In the genomic region with DNA sequence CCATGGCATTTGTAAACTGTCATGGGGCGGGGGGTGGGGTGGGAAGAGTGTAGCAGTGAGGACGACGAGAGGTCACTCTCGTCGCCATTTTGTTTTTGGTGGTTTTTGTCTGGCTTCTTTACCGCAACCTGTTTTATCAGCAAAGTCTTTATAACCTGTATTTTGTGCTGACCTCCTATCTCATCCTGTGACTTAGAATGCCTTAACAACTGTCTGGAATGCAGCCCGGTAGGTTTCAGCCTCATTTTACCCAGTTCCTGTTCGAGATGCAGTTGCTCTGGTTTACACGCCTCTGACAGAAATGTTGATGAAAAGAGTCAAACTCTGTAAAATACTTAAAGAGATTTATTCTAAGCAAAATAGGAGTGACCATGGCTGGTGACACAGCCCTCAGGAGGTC, we compare ENCODE assay signal across 22 cellular contexts.
A peak's percentile ranks its signal among the peaks of the same experiment; 100 is the strongest.
DNase-seq lines count a peak whose midpoint lies in the region; FAIRE-seq and TF ChIP-seq lines count a peak whose summit lies in the region.
"Had no signal": no experiment of that assay in that cellular context is flagged by ENCODE, and none has a peak within 500 bp of the region (broad histone marks: within the 10 kb centered on the region; RNA-seq: fewer than 3 reads in every experiment).

No MANE protein-coding gene starts in this region.

- H3K9me3 Mint-ChIP-seq in nephron progenitor cell (no peaks in the 10 kb centered on the region), type B pancreatic cell (no peaks in the 10 kb centered on the region)
- H3K9me3 Mint-ChIP-seq in activated CD4-positive, alpha-beta T cell treated with anti-CD3 and anti-CD28 coated beads, Interleukin-2, amount 10 ng/mL, durations not matched to agents 24 days and 14 days, result no peaks in the 10 kb centered on the region

- H3K36me3 ChIP-seq in Karpas-422 (ENCODE audit: insufficient read depth, low read length) (no peaks in the 10 kb centered on the region), H1 (ENCODE audit: control insufficient read depth in 2 of 4, insufficient read depth in 4 of 4, low read length in 3 of 4) (no peaks in the 10 kb centered on the region)
- H3K36me3 ChIP-seq: SJSA1 had no signal

- H3K27me3 ChIP-seq in Karpas-422 (ENCODE audit: low read length) (no peaks in the 10 kb centered on the region), H1 (replicated peaks in 1 of 4; ENCODE audit: control insufficient read depth in 3 of 4, extremely low read depth in 1 of 4, insufficient read depth in 3 of 4, low read length in 3 of 4) (no peaks in the 10 kb centered on the region)
- H3K27me3 ChIP-seq: SJSA1 had no signal

- H3K4me1 ChIP-seq in Karpas-422 (ENCODE audit: low read length), result no peaks in the 10 kb centered on the region
- H3K4me1 ChIP-seq in H1 (replicated peaks in 1 of 4; ENCODE audit: control insufficient read depth in 3 of 4, insufficient read depth in 4 of 4, low read length in 3 of 4), result no peaks in the 10 kb centered on the region
- H3K4me1 ChIP-seq: SJSA1 had no signal

- H3K4me2 ChIP-seq in Karpas-422 (ENCODE audit: low read depth, low read length, poor library complexity, severe bottlenecking) (no peak overlapping the region), H1 (ENCODE audit: insufficient read depth in 1 of 2, low read depth in 2 of 2, low read length in 2 of 2) (no peak overlapping the region)
- H3K4me2 ChIP-seq: PC-9 had no signal

- H3K79me2 ChIP-seq in Karpas-422 (ENCODE audit: low read length) (no peaks in the 10 kb centered on the region), H1 (ENCODE audit: control insufficient read depth in 1 of 2, insufficient read depth in 2 of 2, low read length in 2 of 2) (no peaks in the 10 kb centered on the region)

- H3K9me3 ChIP-seq in Karpas-422 (ENCODE audit: low read length) (no peaks in the 10 kb centered on the region), H1 (ENCODE audit: insufficient read depth in 2 of 2, low read depth in 1 of 2, low read length in 1 of 2) (no peaks in the 10 kb centered on the region)
- H3K9me3 ChIP-seq: SJSA1 had no signal

- no peak overlapping the region for H2BK5ac ChIP-seq in H1 (ENCODE audit: low read depth, low read length)

- no peak overlapping the region for H3K18ac ChIP-seq in H1 (ENCODE audit: extremely low read depth, low read length)

- no peak overlapping the region for H2BK120ac ChIP-seq in H1 (replicated peaks; ENCODE audit: low read depth, low read length)

- H3K4me3 Mint-ChIP-seq in nephron progenitor cell (no peak overlapping the region), type B pancreatic cell (peak overlapping the region; percentile 44)
- no peak overlapping the region for H3K4me3 Mint-ChIP-seq in activated CD4-positive, alpha-beta T cell treated with anti-CD3 and anti-CD28 coated beads, Interleukin-2, amount 10 ng/mL, durations not matched to agents 24 days and 14 days
- H3K4me3 Mint-ChIP-seq: CD14-positive monocyte had no signal

- FAIRE-seq in H1 (lab: Jason Lieb, UNC), result no peak
- FAIRE-seq: GM19239, HTR-8/SVneo, K562 had no signal

- H4K20me1 ChIP-seq in Karpas-422 (ENCODE audit: insufficient read depth, low read depth, low read length), result no peaks in the 10 kb centered on the region
- H4K20me1 ChIP-seq in H1 (replicated peaks in 1 of 2; ENCODE audit: control insufficient read depth in 1 of 2, insufficient read depth in 2 of 2, low read length in 2 of 2), result no peaks in the 10 kb centered on the region

- 0 out of 2 replicates have a peak overlapping the region, but pooled peaks have one; percentile 21 for H2AFZ ChIP-seq in Karpas-422 (ENCODE audit: low read length)
- H2AFZ ChIP-seq in H1 (ENCODE audit: low read length), result peak overlapping the region; percentile 92; the same call in 1 of the 2 replicates
- H2AFZ ChIP-seq: PC-9 had no signal

- peaks cover 9% of the 10 kb centered on the region for H3K4me1 Mint-ChIP-seq in nephron progenitor cell
- H3K4me1 Mint-ChIP-seq in type B pancreatic cell (ENCODE audit: unreplicated experiment), result peaks cover 11% of the 10 kb centered on the region
- H3K4me1 Mint-ChIP-seq in activated CD4-positive, alpha-beta T cell treated with anti-CD3 and anti-CD28 coated beads, Interleukin-2, amount 10 ng/mL, durations not matched to agents 24 days and 14 days, result no peaks in the 10 kb centered on the region
- H3K4me1 Mint-ChIP-seq: CD14-positive monocyte had no signal

- H3K27me3 Mint-ChIP-seq in nephron progenitor cell (ENCODE audit: low read depth, poor library complexity) (no peaks in the 10 kb centered on the region), type B pancreatic cell (no peaks in the 10 kb centered on the region)
- no peaks in the 10 kb centered on the region for H3K27me3 Mint-ChIP-seq in activated CD4-positive, alpha-beta T cell treated with anti-CD3 and anti-CD28 coated beads, Interleukin-2, amount 10 ng/mL, durations not matched to agents 24 days and 14 days

- H2BK15ac ChIP-seq in H1 (ENCODE audit: low read length), result no peak overlapping the region

- H3K36me3 Mint-ChIP-seq in nephron progenitor cell (ENCODE audit: low read depth) (no peaks in the 10 kb centered on the region), type B pancreatic cell (no peaks in the 10 kb centered on the region)
- H3K36me3 Mint-ChIP-seq in activated CD4-positive, alpha-beta T cell treated with anti-CD3 and anti-CD28 coated beads, Interleukin-2, amount 10 ng/mL, durations not matched to agents 24 days and 14 days (ENCODE audit: low read depth), result no peaks in the 10 kb centered on the region
- H3K36me3 Mint-ChIP-seq: CD14-positive monocyte had no signal

- H2BK12ac ChIP-seq in H1 (ENCODE audit: low read depth, low read length), result no peak overlapping the region

- TF ChIP-seq POLR2A in H1 (IDR thresholded peaks at IDR 0.05; ENCODE audit: control extremely low read depth in 1 of 2, low read depth in 2 of 2, low read length in 2 of 2), result no peak

- 91% methylated on average over 8 of the region's 9 CpGs; no CpG with 5 or more reads in 1 of the 2 experiments for WGBS in H1 (ENCODE audit: extremely low coverage in 1 of 2, insufficient coverage in 1 of 2, insufficient read length in 1 of 2, insufficient replicate concordance in 2 of 2, low coverage in 1 of 2, low lambda C conversion rate in 2 of 2, missing lambda C conversion rate in 1 of 2), 2 experiments

- H2BK20ac ChIP-seq in H1 (ENCODE audit: low read length), result no peak overlapping the region

- POLR2A ChIA-PET in H1 (lab: Charles Lee; ENCODE audit: partially characterized antibody), result no interaction called here

- H3K14ac ChIP-seq in H1 (ENCODE audit: insufficient read length), result no peak overlapping the region

- intact Hi-C loops in activated CD4-positive, alpha-beta T cell treated with anti-CD3 and anti-CD28 coated beads, Interleukin-2, amount 10 ng/mL, durations not matched to agents 24 days and 14 days (cut with micrococcal nuclease), result no loop called here

- TF ChIP-seq EP300 in H1 (IDR thresholded peaks at IDR 0.05; ENCODE audit: borderline replicate concordance in 1 of 2, low read depth in 2 of 2, low read length in 2 of 2), result no peak

- H3K27ac ChIP-seq in Karpas-422 (ENCODE audit: low read length) (no peak overlapping the region), H1 (ENCODE audit: low read depth, low read length) (no peak overlapping the region)
- H3K27ac ChIP-seq: HL-60, PC-9, SJSA1 had no signal

- no peak overlapping the region for H4K8ac ChIP-seq in H1 (ENCODE audit: extremely low read depth, insufficient read depth, low read length)

- H3K4me3 ChIP-seq in Karpas-422 (ENCODE audit: low read length), result 0 out of 2 replicates have a peak overlapping the region, but pooled peaks have one; percentile 27
- H3K4me3 ChIP-seq in H1 (ENCODE audit: extremely low read depth in 1 of 4, insufficient read depth in 2 of 4, low read depth in 3 of 4, low read length in 4 of 4), result no peak overlapping the region
- H3K4me3 ChIP-seq: K562, PC-9, SJSA1 had no signal

- DNase-seq in Karpas-422, result no peak
- no peak for DNase-seq in H1 (ENCODE audit: low read depth in 1 of 2, low spot score in 2 of 2)
- no peak for DNase-seq in nephron progenitor cell
- no peak for DNase-seq in type B pancreatic cell (ENCODE audit: extremely low spot score, unreplicated experiment)
- no peak for DNase-seq in activated CD4-positive, alpha-beta T cell treated with anti-CD3 and anti-CD28 coated beads, Interleukin-2, amount 10 ng/mL, durations not matched to agents 24 days and 14 days
- DNase-seq in NCI-H1930 (lab: John Stamatoyannopoulos, UW), result no peak
- DNase-seq in NCI-H526 treated with DMSO at 0.1 percent for 48 hours (lab: John Stamatoyannopoulos, UW), result no peak
- DNase-seq: ACHN, AML-193, EL, HCEC 1CT, NCI-H1436 treated with DMSO at 0.1 percent for 48 hours, NCI-H2081, NCI-H510A, NCI-H82, PC-9 had no signal

- H3K23me2 ChIP-seq in H1 (ENCODE audit: low read depth, low read length), result no peaks in the 10 kb centered on the region

- no peak for TF ChIP-seq RAD21 in H1 (IDR thresholded peaks at IDR 0.05 in 1 of 2, conservative IDR thresholded peaks at IDR 0.05 in 1 of 2; ENCODE audit: low read depth in 2 of 2, low read length in 2 of 2)

- no peak overlapping the region for H4K5ac ChIP-seq in H1 (ENCODE audit: insufficient read length, low read depth, low read length)

- no peak overlapping the region for H2AK5ac ChIP-seq in H1 (ENCODE audit: low read depth, low read length)

- H3K27ac Mint-ChIP-seq in nephron progenitor cell, result peak overlapping the region; percentile 19
- peak overlapping the region; percentile 99 for H3K27ac Mint-ChIP-seq in type B pancreatic cell
- H3K27ac Mint-ChIP-seq in activated CD4-positive, alpha-beta T cell treated with anti-CD3 and anti-CD28 coated beads, Interleukin-2, amount 10 ng/mL, durations not matched to agents 24 days and 14 days, result no peak overlapping the region
- H3K27ac Mint-ChIP-seq: CD14-positive monocyte had no signal

- H3K9ac ChIP-seq in Karpas-422 (ENCODE audit: low read length), result no peak overlapping the region
- H3K9ac ChIP-seq in H1 (replicated peaks in 1 of 4; ENCODE audit: extremely low read depth in 1 of 4, low read depth in 3 of 4, low read length in 3 of 4), result no peak overlapping the region

- no peaks in the 10 kb centered on the region for H3K79me1 ChIP-seq in H1 (ENCODE audit: low read depth, low read length)

- no peak for TF ChIP-seq CTCF in H1 (IDR thresholded peaks at IDR 0.05; ENCODE audit: control extremely low read depth in 1 of 3, insufficient read depth in 1 of 3, low read depth in 1 of 3, low read length in 3 of 3)
- no peak for TF ChIP-seq CTCF in nephron progenitor cell (IDR thresholded peaks at IDR 0.05)
- TF ChIP-seq CTCF in type B pancreatic cell (conservative IDR thresholded peaks at IDR 0.05), result no peak

- H4K91ac ChIP-seq in H1 (replicated peaks; ENCODE audit: insufficient read length, low read length), result no peak overlapping the region

- no peak overlapping the region for H3K4ac ChIP-seq in H1 (replicated peaks; ENCODE audit: insufficient read length, low read depth, low read length)

- no peak overlapping the region for H3K56ac ChIP-seq in H1 (replicated peaks; ENCODE audit: insufficient read length, low read depth, low read length)

- no peak overlapping the region for H3K23ac ChIP-seq in H1 (ENCODE audit: insufficient read length)

- H3K9me2 ChIP-seq in Karpas-422 (replicated peaks; ENCODE audit: insufficient read depth, low read length), result no peaks in the 10 kb centered on the region

- CTCF ChIA-PET in H1 (lab: Charles Lee; ENCODE audit: partially characterized antibody), result no interaction called here

TF ChIP-seq in H1, 55 proteins besides CTCF, POLR2A, EP300 and RAD21 (continues in another document):
- TF ChIP-seq MAFK (IDR thresholded peaks at IDR 0.05; ENCODE audit: low read depth, low read length) (no peak), JUND (IDR thresholded peaks at IDR 0.05; ENCODE audit: low read length) (no peak)
